In genomic region chr16:4924593-4925378, GRCh38 we compare ENCODE assay signal across 14 cellular contexts. TPM values are rescaled to one million over a fixed set of nuclear protein-coding genes. Genes with fewer than 3 reads are reported as not detected.
DNase-seq lines count a peak whose midpoint lies in the region; ATAC-seq and TF ChIP-seq lines count a peak whose summit lies in the region.
"Had no signal": no experiment of that assay in that cellular context is flagged by ENCODE, and none has a peak within 500 bp of the region (broad histone marks: within the 10 kb centered on the region; RNA-seq: fewer than 3 reads in every experiment).

No MANE protein-coding gene starts in this region.

- TF ChIP-seq CTCF in lung (IDR thresholded peaks at IDR 0.05; ENCODE audit: control extremely low read depth, extremely low read depth) = no peak

- whole genome bisulfite sequencing in lung, 2 donors = 40 to 66% methylated on average over 13 of the region's 13 CpGs
- 42% methylated on average over 13 of the region's 13 CpGs for WGBS in urinary bladder

- H3K27me3 Mint-ChIP-seq in naive thymus-derived CD8-positive, alpha-beta T cell = peaks cover 0 to 7% (median 4%) of the 10 kb centered on the region in 5 donors
- H3K27me3 Mint-ChIP-seq: stimulated activated naive CD8-positive, alpha-beta T cell treated with anti-CD3 and anti-CD28 coated beads, Interleukin-15, Interleukin-2, amounts not matched to agents 100 ng/mL and 50 ng/mL, for 24 hours had no signal

- POLR2A ChIA-PET in naive thymus-derived CD8-positive, alpha-beta T cell (lab: Charles Lee) = no interaction called here

- H3K4me3 Mint-ChIP-seq in naive thymus-derived CD8-positive, alpha-beta T cell = no peak overlapping the region
- H3K4me3 Mint-ChIP-seq: effector memory CD8-positive, alpha-beta T cell; stimulated activated naive CD8-positive, alpha-beta T cell treated with anti-CD3 and anti-CD28 coated beads, Interleukin-15, Interleukin-2, amounts not matched to agents 100 ng/mL and 50 ng/mL, for 24 hours had no signal

- H3K9me3 ChIP-seq in endocrine pancreas (ENCODE audit: control insufficient read depth, low read length) (no peaks in the 10 kb centered on the region), lung (ENCODE audit: control insufficient read depth in 2 of 2, insufficient read depth in 1 of 2, low read length in 1 of 2) (peaks cover 0 to 4% of the 10 kb centered on the region in 2 donors)

- H3K27ac Mint-ChIP-seq in naive thymus-derived CD8-positive, alpha-beta T cell = no peak overlapping the region
- H3K27ac Mint-ChIP-seq: effector memory CD8-positive, alpha-beta T cell; stimulated activated naive CD8-positive, alpha-beta T cell treated with anti-CD3 and anti-CD28 coated beads, Interleukin-15, Interleukin-2, amounts not matched to agents 100 ng/mL and 50 ng/mL, for 24 hours had no signal

- H3K36me3 ChIP-seq in endocrine pancreas (ENCODE audit: control insufficient read depth, insufficient read depth, low read length) = peaks cover 3% of the 10 kb centered on the region
- no peaks in the 10 kb centered on the region for H3K36me3 ChIP-seq in lung (ENCODE audit: control insufficient read depth in 2 of 2, insufficient read depth in 2 of 2, low read length in 2 of 2)
- no peaks in the 10 kb centered on the region for H3K36me3 ChIP-seq in urinary bladder (ENCODE audit: insufficient read depth)

- H3K9ac ChIP-seq in endocrine pancreas (ENCODE audit: control insufficient read depth, insufficient read depth, low read length) = peak overlapping the region; percentile 52

- DNase-seq in Right ventricle myocardium inferior (ENCODE audit: missing footprints) (no peak), cardiac septum (ENCODE audit: low spot score) (no peak), lung (ENCODE audit: low spot score) (peak; percentile 89), medulla oblongata (ENCODE audit: extremely low spot score) (no peak), NCI-H748 treated with DMSO at 0.1 percent for 48 hours (lab: John Stamatoyannopoulos, UW) (no peak)
- DNase-seq in naive thymus-derived CD8-positive, alpha-beta T cell = no peak
- DNase-seq: activated T-cell treated with anti-CD3 and anti-CD28 coated beads for 4 hours; amygdala; effector memory CD8-positive, alpha-beta T cell; NCI-H2171; stimulated activated CD4-positive, alpha-beta T cell treated with anti-CD3 and anti-CD28 coated beads, Interleukin-2, amount 100 ng/mL, for 24 hours had no signal

- no peaks in the 10 kb centered on the region for H3K27me3 ChIP-seq in endocrine pancreas (ENCODE audit: control insufficient read depth, insufficient read depth, low read length)
- H3K27me3 ChIP-seq in lung (ENCODE audit: control insufficient read depth, insufficient read depth) = no peaks in the 10 kb centered on the region

- H3K4me1 ChIP-seq in endocrine pancreas (ENCODE audit: control insufficient read depth, insufficient read depth, low read length) = no peaks in the 10 kb centered on the region
- H3K4me1 ChIP-seq in lung (ENCODE audit: control insufficient read depth in 2 of 2, insufficient read depth in 2 of 2, low read length in 2 of 2) = peaks cover 0 to 6% of the 10 kb centered on the region in 2 donors
- H3K4me1 ChIP-seq in urinary bladder (ENCODE audit: insufficient read depth) = no peaks in the 10 kb centered on the region

- peak; percentile 27 for ATAC-seq in Right ventricle myocardium inferior
- ATAC-seq in lung (ENCODE audit: insufficient read depth, low FRiP score) = peak; percentile 75
- no peak for ATAC-seq in naive thymus-derived CD8-positive, alpha-beta T cell
- ATAC-seq: effector memory CD8-positive, alpha-beta T cell had no signal

- peaks cover 2 to 11% (median 5%) of the 10 kb centered on the region in 3 donors for H3K36me3 Mint-ChIP-seq in naive thymus-derived CD8-positive, alpha-beta T cell

- H3K4me1 Mint-ChIP-seq in naive thymus-derived CD8-positive, alpha-beta T cell = peaks cover 0 to 3% (median 0%) of the 10 kb centered on the region in 4 donors

- H3K27ac ChIP-seq in lung (ENCODE audit: low read depth in 1 of 2, low read length in 1 of 2) (peak overlapping the region in 1 of 2 donors; percentile 67), urinary bladder (ENCODE audit: low read depth) (peak overlapping the region; percentile 14)

- intact Hi-C loops in Right ventricle myocardium inferior (cut with DNase I) (no loop called here), cardiac septum (cut with DNase I) (no loop called here)

- H3K9me3 Mint-ChIP-seq in naive thymus-derived CD8-positive, alpha-beta T cell = peaks cover 0 to 27% (median 9%) of the 10 kb centered on the region in 9 donors

- H3K4me3 ChIP-seq in endocrine pancreas (ENCODE audit: control insufficient read depth, insufficient read depth, low read length) = no peak overlapping the region
- no peak overlapping the region for H3K4me3 ChIP-seq in lung
- H3K4me3 ChIP-seq in urinary bladder (ENCODE audit: low read depth, low read length) = no peak overlapping the region

RNA-seq across cellular contexts. Expression of gene PPL, which starts 12.2 kb away (rescaled TPM):
- total RNA-seq in Right ventricle myocardium inferior = 20.2 TPM
- 5.6 TPM for total RNA-seq in cardiac septum
- total RNA-seq in lung = 10 to 100 TPM; 78.5 to 89.0 TPM
- polyA plus RNA-seq in lung = 10 to 100 TPM; 19.9 to 27.0 TPM
- 10.1 TPM for total RNA-seq in urinary bladder
- polyA plus RNA-seq in urinary bladder = 55.0 TPM
- not detected for total RNA-seq in naive thymus-derived CD8-positive, alpha-beta T cell
- polyA plus RNA-seq in naive thymus-derived CD8-positive, alpha-beta T cell = under 1 TPM in 1 of 3 donors, not detected in 2; 0.48 TPM

RNA-seq across cellular contexts. Expression of gene SEC14L5, which starts 33.3 kb away (rescaled TPM):
- total RNA-seq in Right ventricle myocardium inferior (23.5 TPM), cardiac septum (0.70 TPM), lung (under 1 TPM; 0.43 to 0.98 TPM), urinary bladder (0.42 TPM)
- polyA plus RNA-seq in lung (under 1 TPM; 0.10 to 0.13 TPM), urinary bladder (0.48 TPM)
- total RNA-seq in naive thymus-derived CD8-positive, alpha-beta T cell = not detected
- polyA plus RNA-seq in naive thymus-derived CD8-positive, alpha-beta T cell = not detected

Comparison
In these comparisons a context has a peak if more than half of its experiments do, and no peak if none do; other contexts are left out.
1. RNA of gene SEC14L5, which starts 33.3 kb away (total RNA-seq): 23.5 TPM in Right ventricle myocardium inferior (single experiment); 0.43 to 0.98 TPM in lung, 0.70 TPM in cardiac septum (single experiment), 0.42 TPM in urinary bladder (single experiment) and not detected in naive thymus-derived CD8-positive, alpha-beta T cell; every median in the first group is over 10 times any median in the second.
2. ATAC-seq: peak in Right ventricle myocardium inferior (single experiment) and lung (single experiment); none in naive thymus-derived CD8-positive, alpha-beta T cell (0 of 2).